17 cellular contexts compared by ENCODE assay signal in genomic region chr3:170712798-170713197, GRCh38.
"Had no signal": no experiment of that assay in that cellular context is flagged by ENCODE, and none has a peak within 500 bp of the region (broad histone marks: within the 10 kb centered on the region; RNA-seq: fewer than 3 reads in every experiment).

No MANE protein-coding gene starts in this region.

- H3K4me3 ChIP-seq: tibial nerve, uterus had no signal

- DNase-seq: activated CD4-positive, alpha-beta memory T cell treated with anti-CD3 and anti-CD28 coated beads, Interleukin-2, amount 10 ng/mL, durations not matched to agents 7 days and 5 days; activated CD4-positive, alpha-beta T cell treated with anti-CD3 and anti-CD28 coated beads for 36 hours; activated T-cell treated with anti-CD3 and anti-CD28 coated beads, Interleukin-2, amount 50 U/mL, for 24 hours; caudate nucleus; cortex of kidney; effector memory CD8-positive, alpha-beta T cell; natural killer cell; stimulated activated CD4-positive, alpha-beta T cell treated with anti-CD3 and anti-CD28 coated beads, Interleukin-15, amount 100 ng/mL, for 24 hours; stimulated activated CD4-positive, alpha-beta T cell treated with anti-CD3 and anti-CD28 coated beads, Interleukin-4, amount 100 ng/mL, for 1 hour; stimulated activated naive CD4-positive, alpha-beta T cell treated with Interleukin-2 at 50 U/mL for 16 hours; substantia nigra; T-helper 17 cell; uterus; WERI-Rb-1 had no signal

- H3K4me1 Mint-ChIP-seq: activated CD4-positive, alpha-beta memory T cell treated with anti-CD3 and anti-CD28 coated beads, Interleukin-2, amount 10 ng/mL, durations not matched to agents 7 days and 5 days; activated CD4-positive, alpha-beta T cell treated with anti-CD3 and anti-CD28 coated beads for 36 hours; activated naive CD4-positive, alpha-beta T cell treated with anti-CD3 and anti-CD28 coated beads, Interleukin-2, amount 50 U/mL, for 24 hours; natural killer cell; T-helper 17 cell had no signal

- H3K27ac Mint-ChIP-seq: activated CD4-positive, alpha-beta memory T cell treated with anti-CD3 and anti-CD28 coated beads, Interleukin-2, amount 10 ng/mL, durations not matched to agents 7 days and 5 days; activated CD4-positive, alpha-beta T cell treated with anti-CD3 and anti-CD28 coated beads for 36 hours; activated naive CD4-positive, alpha-beta T cell treated with anti-CD3 and anti-CD28 coated beads, Interleukin-2, amount 50 U/mL, for 24 hours; activated T-cell treated with anti-CD3 and anti-CD28 coated beads, Interleukin-2, amount 50 U/mL, for 24 hours; effector memory CD8-positive, alpha-beta T cell; natural killer cell; T-helper 17 cell had no signal

- H3K27me3 ChIP-seq: tibial nerve, uterus had no signal

- H3K4me3 Mint-ChIP-seq: activated CD4-positive, alpha-beta memory T cell treated with anti-CD3 and anti-CD28 coated beads, Interleukin-2, amount 10 ng/mL, durations not matched to agents 7 days and 5 days; activated CD4-positive, alpha-beta T cell treated with anti-CD3 and anti-CD28 coated beads for 36 hours; activated naive CD4-positive, alpha-beta T cell treated with anti-CD3 and anti-CD28 coated beads, Interleukin-2, amount 50 U/mL, for 24 hours; activated T-cell treated with anti-CD3 and anti-CD28 coated beads, Interleukin-2, amount 50 U/mL, for 24 hours; effector memory CD8-positive, alpha-beta T cell; natural killer cell; T-helper 17 cell had no signal

- H3K36me3 Mint-ChIP-seq: activated naive CD4-positive, alpha-beta T cell treated with anti-CD3 and anti-CD28 coated beads, Interleukin-2, amount 50 U/mL, for 24 hours; natural killer cell had no signal

- H3K9me3 Mint-ChIP-seq: activated CD4-positive, alpha-beta memory T cell treated with anti-CD3 and anti-CD28 coated beads, Interleukin-2, amount 10 ng/mL, durations not matched to agents 7 days and 5 days; natural killer cell had no signal

- ATAC-seq: activated CD4-positive, alpha-beta T cell treated with anti-CD3 and anti-CD28 coated beads for 36 hours; effector memory CD8-positive, alpha-beta T cell; left lobe of liver; natural killer cell; T-helper 17 cell had no signal

- H3K4me1 ChIP-seq: tibial nerve, uterus had no signal

- H3K36me3 ChIP-seq: uterus, WERI-Rb-1 had no signal

- H3K27ac ChIP-seq: tibial nerve, uterus, WERI-Rb-1 had no signal
